8 cellular contexts compared by ENCODE assay signal in the genomic region with DNA sequence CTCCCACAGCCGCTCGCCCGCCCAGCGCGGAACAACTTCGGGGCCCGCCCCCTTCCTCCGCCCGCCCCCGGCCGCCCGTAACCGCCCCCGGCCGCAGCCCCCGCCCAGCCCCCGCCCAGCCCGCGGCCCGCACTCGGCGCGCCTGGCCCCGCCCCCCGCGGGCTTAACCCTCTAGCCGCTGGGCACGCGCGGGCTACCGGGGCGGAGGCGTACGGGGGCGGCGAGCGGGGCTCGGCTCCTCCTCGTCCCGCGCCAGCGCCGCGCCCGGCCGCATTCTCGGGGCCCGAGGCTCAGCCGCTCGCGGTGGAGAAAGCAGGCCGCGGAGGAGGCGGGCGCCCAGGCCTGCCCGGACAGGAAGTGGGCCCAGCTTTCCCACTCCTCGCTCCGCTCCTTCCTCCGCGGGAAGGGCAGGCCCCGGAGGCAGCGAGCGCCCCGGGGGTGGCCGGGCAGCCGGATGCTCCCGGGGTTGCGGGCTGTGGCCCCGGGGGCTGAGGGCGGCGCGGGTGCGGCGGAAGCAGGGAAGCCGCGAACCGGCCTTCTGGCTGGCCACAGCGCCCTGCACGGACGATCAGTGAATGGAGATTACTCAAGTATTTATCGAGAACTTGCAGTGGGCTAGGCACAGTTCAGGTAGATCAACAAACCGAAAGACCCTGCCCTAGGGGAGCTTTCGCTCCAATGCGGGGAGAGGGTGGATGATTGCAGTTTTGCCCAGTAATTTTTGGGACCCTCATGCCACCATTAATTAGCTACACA. TPM values are rescaled to one million over a fixed set of nuclear protein-coding genes. Genes with fewer than 3 reads are reported as not detected.
A peak's percentile ranks its signal among the peaks of the same experiment; 100 is the strongest.
DNase-seq lines count a peak whose midpoint lies in the region; ATAC-seq and TF ChIP-seq lines count a peak whose summit lies in the region.

A gene with protein sequence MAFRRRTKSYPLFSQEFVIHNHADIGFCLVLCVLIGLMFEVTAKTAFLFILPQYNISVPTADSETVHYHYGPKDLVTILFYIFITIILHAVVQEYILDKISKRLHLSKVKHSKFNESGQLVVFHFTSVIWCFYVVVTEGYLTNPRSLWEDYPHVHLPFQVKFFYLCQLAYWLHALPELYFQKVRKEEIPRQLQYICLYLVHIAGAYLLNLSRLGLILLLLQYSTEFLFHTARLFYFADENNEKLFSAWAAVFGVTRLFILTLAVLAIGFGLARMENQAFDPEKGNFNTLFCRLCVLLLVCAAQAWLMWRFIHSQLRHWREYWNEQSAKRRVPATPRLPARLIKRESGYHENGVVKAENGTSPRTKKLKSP (minus strand): TSS at position 39 of the 756 bp plus-strand sequence. CDS start 145 bp downstream, outside the sequence.

- H3K27me3 ChIP-seq in CD4-positive, alpha-beta T cell (ENCODE audit: control insufficient read depth, insufficient read depth, low read length) = no peaks in the 10 kb centered on the region
- no peaks in the 10 kb centered on the region for H3K27me3 ChIP-seq in OCI-LY3 (ENCODE audit: low read depth, low read length)
- no peaks in the 10 kb centered on the region for H3K27me3 ChIP-seq in muscle layer of colon (ENCODE audit: control insufficient read depth in 1 of 2, insufficient read depth in 2 of 2, low read length in 2 of 2)

- no peaks in the 10 kb centered on the region for H3K27me3 Mint-ChIP-seq in CD4-positive, alpha-beta T cell

- peak within 1 kb of the TSS; percentile 58; the same call in 1 of the 2 replicates for H2AFZ ChIP-seq in OCI-LY3 (ENCODE audit: low read depth, low read length)

- H3K9me3 ChIP-seq in CD4-positive, alpha-beta T cell (ENCODE audit: control insufficient read depth, low read length) = no peaks in the 10 kb centered on the region
- no peaks in the 10 kb centered on the region for H3K9me3 ChIP-seq in OCI-LY3 (ENCODE audit: insufficient read depth, low read length)
- H3K9me3 ChIP-seq in muscle layer of colon (ENCODE audit: low read length) = no peaks in the 10 kb centered on the region

- TF ChIP-seq POLR2A in erythroblast (IDR thresholded peaks at IDR 0.05; ENCODE audit: low read length) = peak; percentile 82

- H3K9ac ChIP-seq in OCI-LY3 (ENCODE audit: low read length) (peak within 1 kb of the TSS; percentile 82), muscle layer of colon (ENCODE audit: low read length) (peak within 1 kb of the TSS; percentile 93)

- peaks cover 46% of the 10 kb centered on the region for H3K79me2 ChIP-seq in OCI-LY3 (ENCODE audit: low read length)

- POLR2A ChIA-PET in CD4-positive, alpha-beta T cell (lab: Charles Lee) = interaction anchor here (1.0 to 4.0 kb wide), 7 partner anchors 9 to 418 kb away, joined by 3 to 26 read pairs (median 4); a partner anchor contains a TSS

- H3K27ac Mint-ChIP-seq in CD4-positive, alpha-beta T cell = peak within 1 kb of the TSS; percentile 86

- intact Hi-C loops in CD4-positive, alpha-beta T cell (cut with DNase I, micrococcal nuclease) = loop anchor here (1.0 to 10.0 kb wide), 8 partner anchors 85 to 970 kb away; a partner anchor contains a TSS

- peaks cover 33% of the 10 kb centered on the region for H4K20me1 ChIP-seq in OCI-LY3 (ENCODE audit: insufficient read depth, low read length)

- H3K36me3 Mint-ChIP-seq in CD4-positive, alpha-beta T cell (ENCODE audit: low read depth) = peaks cover 1% of the 10 kb centered on the region

- H3K4me3 ChIP-seq in OCI-LY3 (ENCODE audit: low read length) = peak within 1 kb of the TSS; percentile 81
- H3K4me3 ChIP-seq in muscle layer of colon (ENCODE audit: low read depth in 1 of 2, low read length in 2 of 2) = peak within 1 kb of the TSS; percentile 76 to 90

- TF ChIP-seq CTCF in CD4-positive, alpha-beta T cell (IDR thresholded peaks at IDR 0.05) = no peak
- peak; percentile 20; the same call in 1 of the 2 replicates for TF ChIP-seq CTCF in OCI-LY3 (IDR thresholded peaks at IDR 0.05; ENCODE audit: low read depth, low read length)

- H3K9me3 Mint-ChIP-seq in CD4-positive, alpha-beta T cell = no peaks in the 10 kb centered on the region

- DNase-seq in CD4-positive, alpha-beta T cell = peak; percentile 61 to 83 (median 73)
- DNase-seq in activated T-cell treated with anti-CD3 and anti-CD28 coated beads for 48 hours (ENCODE audit: low read depth) (peak; percentile 61), erythroblast (lab: John Stamatoyannopoulos, UW) (peak; percentile 88 to 94)
- DNase-seq in stimulated activated CD8-positive, alpha-beta memory T cell treated with anti-CD3 and anti-CD28 coated beads, Interleukin-7, amount 100 ng/mL, for 1 hour (ENCODE audit: low read depth in 2 of 2) = peak; percentile 60 to 67

- H3K36me3 ChIP-seq in OCI-LY3 (replicated peaks; ENCODE audit: low read depth, low read length) (peaks cover 5% of the 10 kb centered on the region), muscle layer of colon (ENCODE audit: insufficient read depth, low read length) (no peaks in the 10 kb centered on the region)

- peak; percentile 67 for ATAC-seq in CD4-positive, alpha-beta T cell (ENCODE audit: poor library complexity)
- ATAC-seq in GM19351 (IDR thresholded peaks at IDR 0.05; ENCODE audit: unreplicated experiment) (peak; percentile 52), HG03469 (IDR thresholded peaks at IDR 0.05; ENCODE audit: unreplicated experiment) (peak; percentile 30)

- H3K27ac ChIP-seq in CD4-positive, alpha-beta T cell (ENCODE audit: low read depth, low read length) = peak within 1 kb of the TSS; percentile 60
- H3K27ac ChIP-seq in OCI-LY3 (ENCODE audit: low read length) (peak within 1 kb of the TSS; percentile 62), muscle layer of colon (ENCODE audit: low read depth, low read length) (peak within 1 kb of the TSS; percentile 98)

- CTCF ChIA-PET in CD4-positive, alpha-beta T cell (lab: Charles Lee) = interaction anchor here (0.5 to 2.9 kb wide), 6 partner anchors 9 to 291 kb away, joined by 3 to 14 read pairs (median 4); a partner anchor contains a TSS

- peaks cover 56% of the 10 kb centered on the region for H3K4me1 Mint-ChIP-seq in CD4-positive, alpha-beta T cell (ENCODE audit: low read depth)

- peak within 1 kb of the TSS; percentile 96 for H3K4me2 ChIP-seq in OCI-LY3 (ENCODE audit: low read length)

- H3K4me3 Mint-ChIP-seq in CD4-positive, alpha-beta T cell = peak within 1 kb of the TSS; percentile 86

- peaks cover 42% of the 10 kb centered on the region for H3K4me1 ChIP-seq in OCI-LY3 (ENCODE audit: low read length)
- peaks cover 45% of the 10 kb centered on the region for H3K4me1 ChIP-seq in muscle layer of colon (ENCODE audit: insufficient read depth, low read length)

RNA-seq across cellular contexts. Expression of the gene that starts here (rescaled TPM):
- total RNA-seq in CD4-positive, alpha-beta T cell = 1 to 10 TPM; 7.1 to 7.6 TPM

Comparison
In these comparisons a context has a peak if more than half of its experiments do, and no peak if none do; other contexts are left out.
1. Peak in every context shown above with its lines: DNase-seq, ATAC-seq, H3K4me3 ChIP-seq and H3K27ac ChIP-seq.